9 cellular contexts compared by ENCODE assay signal in genomic region chr6:154164397-154164796, GRCh38.
DNase-seq lines count a peak whose midpoint lies in the region; ATAC-seq and TF ChIP-seq lines count a peak whose summit lies in the region.
"Had no signal": no experiment of that assay in that cellular context is flagged by ENCODE, and none has a peak within 500 bp of the region (broad histone marks: within the 10 kb centered on the region; RNA-seq: fewer than 3 reads in every experiment).

No MANE protein-coding gene starts in this region.

- peaks cover 60% of the 10 kb centered on the region for H3K4me1 Mint-ChIP-seq in CD4-positive, alpha-beta T cell (ENCODE audit: low read depth)

- H3K79me1 ChIP-seq in trophoblast cell (ENCODE audit: low read length), result no peaks in the 10 kb centered on the region

- no peak for TF ChIP-seq CTCF in CD4-positive, alpha-beta T cell (IDR thresholded peaks at IDR 0.05)
- TF ChIP-seq CTCF in fibroblast of the aortic adventitia (IDR thresholded peaks at IDR 0.05; ENCODE audit: insufficient read depth, low read length), result no peak

- no peak overlapping the region for H2AFZ ChIP-seq in trophoblast cell (ENCODE audit: insufficient read depth, low read length, poor library complexity)

- no peak overlapping the region for H2BK12ac ChIP-seq in trophoblast cell (ENCODE audit: low read length)

- H4K8ac ChIP-seq in trophoblast cell (ENCODE audit: low read depth, low read length), result no peak overlapping the region

- H2BK5ac ChIP-seq in trophoblast cell (ENCODE audit: low read depth, low read length, poor library complexity), result no peak overlapping the region

- H2AK5ac ChIP-seq in trophoblast cell (ENCODE audit: low read length), result no peak overlapping the region

- no peak for DNase-seq in CD4-positive, alpha-beta T cell
- DNase-seq in NCI-H226, result peak; percentile 74
- peak; percentile 93 for DNase-seq in fibroblast of the aortic adventitia (ENCODE audit: low read depth)
- DNase-seq in trophoblast cell, result peak; percentile 59 to 90
- no peak for DNase-seq in stimulated activated CD4-positive, alpha-beta T cell treated with anti-CD3 and anti-CD28 coated beads, Interleukin-1b, Interleukin-23, amount 100 ng/mL, for 48 hours
- DNase-seq in NCI-H1436 (lab: John Stamatoyannopoulos, UW), result no peak
- DNase-seq: NCI-H2029 had no signal

- no peak overlapping the region for H3K9ac ChIP-seq in trophoblast cell (ENCODE audit: low read length)

- H3K4me3 ChIP-seq in fibroblast of the aortic adventitia (ENCODE audit: low read depth, low read length), result no peak overlapping the region
- no peak overlapping the region for H3K4me3 ChIP-seq in trophoblast cell (ENCODE audit: low read depth, low read length)

- no peak overlapping the region for H4K91ac ChIP-seq in trophoblast cell (ENCODE audit: low read depth, low read length)

- H3K36me3 ChIP-seq in trophoblast cell (ENCODE audit: control insufficient read depth in 1 of 2, insufficient read depth in 2 of 2, low read length in 2 of 2), result peaks cover 0 to 2% of the 10 kb centered on the region in 2 experiments

- no peaks in the 10 kb centered on the region for H3K27me3 Mint-ChIP-seq in CD4-positive, alpha-beta T cell

- no CpG with 5 or more reads among the region's 5 CpGs for WGBS in trophoblast cell (ENCODE audit: extremely low coverage, insufficient coverage, insufficient read length)

- no peaks in the 10 kb centered on the region for H3K79me2 ChIP-seq in trophoblast cell (ENCODE audit: control insufficient read depth, insufficient read depth, low read length, poor library complexity)

- peak; percentile 67 for ATAC-seq in CD4-positive, alpha-beta T cell (ENCODE audit: poor library complexity)
- ATAC-seq in GM18520 (IDR thresholded peaks at IDR 0.05; ENCODE audit: unreplicated experiment) (no peak), HG03175 (IDR thresholded peaks at IDR 0.05; ENCODE audit: unreplicated experiment) (no peak)

- H3K4me1 ChIP-seq in trophoblast cell (ENCODE audit: control insufficient read depth in 1 of 2, insufficient read depth in 2 of 2, low read length in 2 of 2), result no peaks in the 10 kb centered on the region

- H3K36me3 Mint-ChIP-seq in CD4-positive, alpha-beta T cell (ENCODE audit: low read depth), result peaks cover 60% of the 10 kb centered on the region

- no peaks in the 10 kb centered on the region for H3K9me3 ChIP-seq in CD4-positive, alpha-beta T cell (ENCODE audit: control insufficient read depth, low read length)
- peaks cover 2% of the 10 kb centered on the region for H3K9me3 ChIP-seq in trophoblast cell (ENCODE audit: insufficient read depth, low read depth, low read length)

- POLR2A ChIA-PET in CD4-positive, alpha-beta T cell (lab: Charles Lee), result interaction anchor here (0.7 to 1.1 kb wide), 2 partner anchors 76 to 82 kb away, joined by 3 read pairs; no protein-coding TSS in a partner anchor

- H4K12ac ChIP-seq in trophoblast cell (ENCODE audit: low read depth, low read length), result no peak overlapping the region

- H3K27ac Mint-ChIP-seq in CD4-positive, alpha-beta T cell, result no peak overlapping the region

- H3K4me2 ChIP-seq in trophoblast cell (ENCODE audit: low read length), result no peak overlapping the region

- H3K9me3 Mint-ChIP-seq in CD4-positive, alpha-beta T cell, result peaks cover 4% of the 10 kb centered on the region

- H3K27me3 ChIP-seq in CD4-positive, alpha-beta T cell (ENCODE audit: control insufficient read depth, insufficient read depth, low read length), result no peaks in the 10 kb centered on the region
- H3K27me3 ChIP-seq in trophoblast cell (ENCODE audit: insufficient read depth, low read length), result no peaks in the 10 kb centered on the region

- peak overlapping the region; percentile 27 for H3K4me3 Mint-ChIP-seq in CD4-positive, alpha-beta T cell

- H3K18ac ChIP-seq in trophoblast cell (ENCODE audit: low read length), result no peak overlapping the region

- no peak overlapping the region for H2BK120ac ChIP-seq in trophoblast cell (ENCODE audit: insufficient read depth, low read length, poor library complexity)

- H3K14ac ChIP-seq in trophoblast cell (ENCODE audit: low read length), result no peak overlapping the region

- peak overlapping the region; percentile 26 for H3K27ac ChIP-seq in CD4-positive, alpha-beta T cell (ENCODE audit: low read depth, low read length)
- H3K27ac ChIP-seq in trophoblast cell (ENCODE audit: low read depth, low read length), result no peak overlapping the region

- CTCF ChIA-PET in CD4-positive, alpha-beta T cell (lab: Charles Lee), result interaction anchor here (1.0 kb wide), 1 partner anchor 112 kb away, joined by 3 read pairs; no protein-coding TSS in a partner anchor

- no peak overlapping the region for H3K23ac ChIP-seq in trophoblast cell (ENCODE audit: low read length)

- intact Hi-C loops in CD4-positive, alpha-beta T cell (cut with DNase I, micrococcal nuclease), result no loop called here

- H3K4ac ChIP-seq in trophoblast cell (ENCODE audit: low read depth, low read length), result no peak overlapping the region

Comparison
In these comparisons a context has a peak if more than half of its experiments do, and no peak if none do; other contexts are left out.
1. DNase-seq: peak in NCI-H226 (single experiment), fibroblast of the aortic adventitia (single experiment) and trophoblast cell (2 of 2); none in CD4-positive, alpha-beta T cell (0 of 10), stimulated activated CD4-positive, alpha-beta T cell treated with anti-CD3 and anti-CD28 coated beads, Interleukin-1b, Interleukin-23, amount 100 ng/mL, for 48 hours (single experiment) and NCI-H1436 (single experiment).